In the genomic region with DNA sequence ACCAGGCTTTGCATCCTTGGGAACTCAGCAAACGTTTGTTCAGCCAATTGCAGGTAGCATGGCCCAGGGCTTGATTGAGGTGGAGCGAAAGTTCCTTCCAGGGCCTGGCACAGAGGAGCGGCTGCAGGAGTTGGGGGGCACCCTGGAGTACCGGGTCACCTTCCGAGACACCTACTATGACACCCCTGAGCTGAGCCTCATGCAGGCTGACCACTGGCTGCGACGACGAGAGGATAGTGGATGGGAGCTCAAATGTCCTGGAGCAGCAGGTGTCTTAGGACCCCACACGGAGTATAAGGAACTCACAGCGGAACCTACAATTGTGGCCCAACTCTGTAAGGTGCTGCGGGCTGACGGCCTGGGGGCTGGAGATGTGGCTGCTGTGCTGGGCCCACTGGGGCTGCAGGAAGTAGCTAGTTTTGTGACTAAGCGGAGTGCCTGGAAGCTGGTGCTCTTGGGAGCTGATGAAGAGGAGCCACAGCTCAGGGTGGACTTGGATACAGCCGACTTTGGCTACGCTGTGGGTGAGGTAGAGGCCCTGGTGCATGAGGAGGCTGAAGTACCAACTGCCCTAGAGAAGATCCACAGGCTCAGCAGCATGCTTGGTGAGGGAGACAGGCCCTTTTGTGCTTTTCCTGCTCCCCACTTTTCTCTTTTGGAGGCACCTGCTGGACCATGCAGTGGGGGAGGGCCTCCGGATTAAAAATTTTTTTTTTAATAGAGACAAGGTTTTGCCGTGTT, we compare ENCODE assay signal across 7 cellular contexts. TPM values are rescaled to one million over a fixed set of nuclear protein-coding genes. Genes with fewer than 3 reads are reported as not detected.
DNase-seq lines count a peak whose midpoint lies in the region; TF ChIP-seq lines count a peak whose summit lies in the region.

No MANE protein-coding gene starts in this region.

- H3K9ac ChIP-seq in SU-DHL-6 (ENCODE audit: low read length): peak overlapping the region; percentile 75
- peak overlapping the region; percentile 97 to 99 (median 97) for H3K9ac ChIP-seq in skeletal muscle tissue (ENCODE audit: low read depth in 1 of 3, low read length in 3 of 3)

- no peaks in the 10 kb centered on the region for H3K9me2 ChIP-seq in SU-DHL-6 (replicated peaks; ENCODE audit: insufficient read depth, low read length)

- H3K27me3 Mint-ChIP-seq in HFFc6 (ENCODE audit: insufficient read depth): peaks cover 2% of the 10 kb centered on the region; the same call in 1 of the 2 replicates

- peaks cover 15% of the 10 kb centered on the region for H3F3A ChIP-seq in SU-DHL-6 (ENCODE audit: insufficient read depth)

- no peaks in the 10 kb centered on the region for H3K27me3 ChIP-seq in SU-DHL-6 (ENCODE audit: low read length)
- no peaks in the 10 kb centered on the region for H3K27me3 ChIP-seq in skeletal muscle tissue (ENCODE audit: control insufficient read depth in 3 of 3, insufficient read depth in 3 of 3, low read length in 3 of 3)

- H3K27ac ChIP-seq in SU-DHL-6 (ENCODE audit: low read depth, low read length) (peak overlapping the region; percentile 49), skeletal muscle tissue (ENCODE audit: low read depth, low read length) (peak overlapping the region; percentile 96)

- peak overlapping the region; percentile 37 for H2AFZ ChIP-seq in SU-DHL-6 (ENCODE audit: low read depth, low read length, severe bottlenecking)

- DNase-seq in HFFc6: no peak
- DNase-seq in fibroblast of villous mesenchyme (ENCODE audit: low read depth): no peak
- DNase-seq in NCI-H2081 (lab: John Stamatoyannopoulos, UW): no peak
- no peak for DNase-seq in NCI-H526 treated with DMSO at 0.1 percent for 48 hours (lab: John Stamatoyannopoulos, UW)
- DNase-seq in amygdala (lab: John Stamatoyannopoulos, UW): no peak

- peak overlapping the region; percentile 95 for H3K27ac Mint-ChIP-seq in HFFc6

- H3K4me1 Mint-ChIP-seq in HFFc6 (ENCODE audit: low read depth): peaks cover 30% of the 10 kb centered on the region

- H3K9me3 ChIP-seq in SU-DHL-6 (ENCODE audit: insufficient read depth, low read length) (no peaks in the 10 kb centered on the region), skeletal muscle tissue (ENCODE audit: control insufficient read depth in 3 of 3, low read length in 3 of 3) (no peaks in the 10 kb centered on the region)

- TF ChIP-seq CTCF in HFFc6 (IDR thresholded peaks at IDR 0.05) (no peak), SU-DHL-6 (IDR thresholded peaks at IDR 0.05; ENCODE audit: insufficient read depth, low read length, poor library complexity, severe bottlenecking) (no peak), fibroblast of villous mesenchyme (IDR thresholded peaks at IDR 0.05; ENCODE audit: insufficient read depth, low read depth, low read length) (no peak)

- H3K79me2 ChIP-seq in SU-DHL-6 (ENCODE audit: insufficient read depth, low read length): peaks cover 10% of the 10 kb centered on the region; the same call in 1 of the 2 replicates

- H3K4me2 ChIP-seq in SU-DHL-6 (ENCODE audit: low read depth, low read length, poor library complexity, severe bottlenecking): peak overlapping the region; percentile 89

- H3K9me3 Mint-ChIP-seq in HFFc6: no peaks in the 10 kb centered on the region

- peak overlapping the region; percentile 67 for H3K4me3 ChIP-seq in SU-DHL-6 (ENCODE audit: insufficient read depth, low read length, poor library complexity, severe bottlenecking)
- peak overlapping the region; percentile 91 for H3K4me3 ChIP-seq in fibroblast of villous mesenchyme (ENCODE audit: low read depth, low read length)
- H3K4me3 ChIP-seq in skeletal muscle tissue (ENCODE audit: low read length in 3 of 3): peak overlapping the region; percentile 78 to 98 (median 96)

- H3K4me1 ChIP-seq in skeletal muscle tissue (ENCODE audit: control insufficient read depth in 3 of 3, insufficient read depth in 3 of 3, low read length in 3 of 3): peaks cover 19 to 40% (median 30%) of the 10 kb centered on the region in 3 donors

- H3K36me3 ChIP-seq in SU-DHL-6 (ENCODE audit: low read length) (no peaks in the 10 kb centered on the region), skeletal muscle tissue (ENCODE audit: control insufficient read depth in 3 of 3, insufficient read depth in 3 of 3, low read length in 3 of 3) (peaks cover 13 to 18% (median 15%) of the 10 kb centered on the region in 3 donors)

- H4K20me1 ChIP-seq in SU-DHL-6 (ENCODE audit: low read depth, low read length): no peaks in the 10 kb centered on the region

- H3K4me3 Mint-ChIP-seq in HFFc6: peak overlapping the region; percentile 99

- peaks cover 4% of the 10 kb centered on the region; the same call in 1 of the 2 replicates for H3K36me3 Mint-ChIP-seq in HFFc6 (ENCODE audit: low read depth)

RNA-seq across cellular contexts. Expression of a gene that starts 0.8 kb away (rescaled TPM):
- 10 to 100 TPM; 10.4 to 14.1 (median 11.0) TPM for total RNA-seq in HFFc6 (2021; fragmentation: NEBNext Ultra II Directional; extraction: Animal tissue kit (Norgen Biotek cat#: 25700))
- total RNA-seq in fibroblast of villous mesenchyme (15.5 and 18.0 TPM in 2 replicates), skeletal muscle tissue (7.8 TPM)

RNA-seq across cellular contexts. Expression of a gene that starts 5.3 kb away (rescaled TPM):
- 1 to 10 TPM in 4 of 6 experiments, under 1 TPM in 2; 0.63 to 4.2 (median 1.7) TPM for total RNA-seq in HFFc6 (2021; fragmentation: NEBNext Ultra II Directional; extraction: Animal tissue kit (Norgen Biotek cat#: 25700))
- under 0.01 TPM in 2 replicates for total RNA-seq in fibroblast of villous mesenchyme
- total RNA-seq in skeletal muscle tissue: not detected

RNA-seq across cellular contexts. Expression of a gene that starts 10.7 kb away (rescaled TPM):
- 1 to 10 TPM; 1.6 to 8.3 (median 2.2) TPM for total RNA-seq in HFFc6 (2021; fragmentation: NEBNext Ultra II Directional; extraction: Animal tissue kit (Norgen Biotek cat#: 25700))
- total RNA-seq in fibroblast of villous mesenchyme (18.1 and 20.0 TPM in 2 replicates), skeletal muscle tissue (8.4 TPM)

RNA-seq across cellular contexts. Expression of a gene that starts 21.7 kb away (rescaled TPM):
- not detected for total RNA-seq in HFFc6 (2021; fragmentation: NEBNext Ultra II Directional; extraction: Animal tissue kit (Norgen Biotek cat#: 25700))
- not detected in 2 replicates for total RNA-seq in fibroblast of villous mesenchyme
- 1.0 TPM for total RNA-seq in skeletal muscle tissue
